In the genomic region with DNA sequence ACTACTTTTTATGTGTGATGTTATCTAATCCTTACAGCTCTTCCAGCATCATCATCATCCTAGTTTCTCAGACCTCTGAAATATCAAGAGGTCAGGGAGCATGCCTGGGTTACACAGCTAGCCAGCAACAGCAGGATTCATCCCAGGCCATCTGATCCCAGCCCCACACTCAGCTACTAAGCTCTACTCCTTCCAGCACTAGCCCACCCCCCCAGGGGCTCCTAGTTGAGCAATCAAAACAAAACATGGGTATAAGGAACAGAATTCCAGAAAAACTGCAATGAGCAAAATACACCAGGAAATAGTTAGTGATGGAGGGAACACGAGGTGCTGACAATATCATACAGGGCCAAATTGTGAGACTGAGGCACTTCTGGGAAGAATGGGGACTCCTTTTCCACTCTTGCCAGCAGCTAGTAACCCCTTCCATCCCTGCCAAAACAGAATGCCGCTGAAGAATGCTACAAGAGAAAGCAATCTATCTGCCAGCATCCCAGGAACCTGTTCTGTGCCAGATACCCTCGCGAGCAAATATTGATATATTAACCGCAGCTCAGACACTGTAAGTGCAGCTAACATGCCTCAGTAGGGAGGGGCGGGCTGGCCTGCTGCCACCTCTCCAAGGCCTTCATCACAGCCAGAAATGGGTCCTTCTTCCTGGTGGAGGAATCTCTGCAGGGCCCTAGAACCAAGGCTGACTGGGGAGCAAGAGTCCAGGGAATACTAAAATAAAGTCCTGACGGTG, we compare ENCODE assay signal across 14 cellular contexts.
DNase-seq lines count a peak whose midpoint lies in the region; ATAC-seq and TF ChIP-seq lines count a peak whose summit lies in the region.
"Had no signal": no experiment of that assay in that cellular context is flagged by ENCODE, and none has a peak within 500 bp of the region (broad histone marks: within the 10 kb centered on the region; RNA-seq: fewer than 3 reads in every experiment).

No MANE protein-coding gene starts in this region.

- H3K4me3 ChIP-seq in prostate gland: no peak overlapping the region
- H3K4me3 ChIP-seq: dorsolateral prefrontal cortex, heart right ventricle had no signal

- H3K36me3 ChIP-seq in prostate gland: no peaks in the 10 kb centered on the region
- H3K36me3 ChIP-seq: heart right ventricle had no signal

- peak; percentile 16 for ATAC-seq in left ventricle myocardium superior
- ATAC-seq in HG03045 (IDR thresholded peaks at IDR 0.05; ENCODE audit: unreplicated experiment): no peak
- no peak for ATAC-seq in activated naive CD4-positive, alpha-beta T cell treated with anti-CD3 and anti-CD28 coated beads, Interleukin-2, amount 50 U/mL, for 72 hours
- ATAC-seq: naive thymus-derived CD8-positive, alpha-beta T cell had no signal

- no peaks in the 10 kb centered on the region for H3K9me3 Mint-ChIP-seq in activated naive CD4-positive, alpha-beta T cell treated with anti-CD3 and anti-CD28 coated beads, Interleukin-2, amount 50 U/mL, for 72 hours

- no peaks in the 10 kb centered on the region for H3K36me3 Mint-ChIP-seq in activated naive CD4-positive, alpha-beta T cell treated with anti-CD3 and anti-CD28 coated beads, Interleukin-2, amount 50 U/mL, for 72 hours
- H3K36me3 Mint-ChIP-seq: naive thymus-derived CD8-positive, alpha-beta T cell had no signal

- no peak overlapping the region for H3K27ac Mint-ChIP-seq in activated naive CD4-positive, alpha-beta T cell treated with anti-CD3 and anti-CD28 coated beads, Interleukin-2, amount 50 U/mL, for 72 hours
- H3K27ac Mint-ChIP-seq: naive thymus-derived CD8-positive, alpha-beta T cell had no signal

- in situ Hi-C loops in Caki2 (cut with HindIII; ENCODE audit: low pct_unique_long_range_greater_than_20kb, low sequenced_read_pairs): no loop called here

- no peaks in the 10 kb centered on the region for H3K4me1 ChIP-seq in prostate gland (replicated peaks)

- intact Hi-C loops in left ventricle myocardium superior (cut with micrococcal nuclease): no loop called here
- intact Hi-C loops in prostate gland (cut with DNase I): loop anchor here (10.0 kb wide), 1 partner anchor 155 kb away; no protein-coding TSS in a partner anchor

- DNase-seq in Caki2 (ENCODE audit: low read depth) (peak; percentile 27), NCI-H2029 treated with DMSO at 0.1 percent for 48 hours (lab: John Stamatoyannopoulos, UW) (peak; percentile 34), left ventricle myocardium superior (peak; percentile 43), prostate gland (ENCODE audit: low spot score) (peak; percentile 69), SKM-1 treated with dmso at 0.1 percent for 144 hours (lab: John Stamatoyannopoulos, UW; ENCODE audit: unreplicated experiment) (no peak), caudate nucleus (lab: John Stamatoyannopoulos, UW) (no peak)
- no peak for DNase-seq in activated naive CD4-positive, alpha-beta T cell treated with anti-CD3 and anti-CD28 coated beads, Interleukin-2, amount 50 U/mL, for 72 hours (ENCODE audit: low spot score in 2 of 2)
- DNase-seq: activated CD4-positive, CD25-positive, alpha-beta regulatory T cell treated with anti-CD3 and anti-CD28 coated beads, Interleukin-2, amount 50 U/mL, for 72 hours; dorsolateral prefrontal cortex; heart right ventricle; naive thymus-derived CD8-positive, alpha-beta T cell; NCI-H1048; RPMI8226 had no signal

- 46% methylated on average over 7 of the region's 7 CpGs for WGBS in prostate gland

- no peak for TF ChIP-seq CTCF in prostate gland (IDR thresholded peaks at IDR 0.05)

- H3K9me3 ChIP-seq in prostate gland: no peaks in the 10 kb centered on the region
- H3K9me3 ChIP-seq: heart right ventricle had no signal

- H3K27me3 ChIP-seq in prostate gland (replicated peaks; ENCODE audit: insufficient read depth): no peaks in the 10 kb centered on the region
- H3K27me3 ChIP-seq: dorsolateral prefrontal cortex, heart right ventricle had no signal

- no peak for TF ChIP-seq POLR2A in prostate gland (IDR thresholded peaks at IDR 0.05)

- H3K27ac ChIP-seq in prostate gland (no peak overlapping the region), caudate nucleus (ENCODE audit: low read depth, low read length) (no peak overlapping the region)
- H3K27ac ChIP-seq: dorsolateral prefrontal cortex, heart right ventricle had no signal

Comparison
In these comparisons a context has a peak if more than half of its experiments do, and no peak if none do; other contexts are left out.
1. DNase-seq: peak in Caki2 (single experiment), NCI-H2029 treated with DMSO at 0.1 percent for 48 hours (single experiment), left ventricle myocardium superior (single experiment) and prostate gland (single experiment); none in activated naive CD4-positive, alpha-beta T cell treated with anti-CD3 and anti-CD28 coated beads, Interleukin-2, amount 50 U/mL, for 72 hours (0 of 2), SKM-1 treated with dmso at 0.1 percent for 144 hours (single experiment) and caudate nucleus (0 of 61).